ENCODE assay signal across 8 cellular contexts in the genomic region with DNA sequence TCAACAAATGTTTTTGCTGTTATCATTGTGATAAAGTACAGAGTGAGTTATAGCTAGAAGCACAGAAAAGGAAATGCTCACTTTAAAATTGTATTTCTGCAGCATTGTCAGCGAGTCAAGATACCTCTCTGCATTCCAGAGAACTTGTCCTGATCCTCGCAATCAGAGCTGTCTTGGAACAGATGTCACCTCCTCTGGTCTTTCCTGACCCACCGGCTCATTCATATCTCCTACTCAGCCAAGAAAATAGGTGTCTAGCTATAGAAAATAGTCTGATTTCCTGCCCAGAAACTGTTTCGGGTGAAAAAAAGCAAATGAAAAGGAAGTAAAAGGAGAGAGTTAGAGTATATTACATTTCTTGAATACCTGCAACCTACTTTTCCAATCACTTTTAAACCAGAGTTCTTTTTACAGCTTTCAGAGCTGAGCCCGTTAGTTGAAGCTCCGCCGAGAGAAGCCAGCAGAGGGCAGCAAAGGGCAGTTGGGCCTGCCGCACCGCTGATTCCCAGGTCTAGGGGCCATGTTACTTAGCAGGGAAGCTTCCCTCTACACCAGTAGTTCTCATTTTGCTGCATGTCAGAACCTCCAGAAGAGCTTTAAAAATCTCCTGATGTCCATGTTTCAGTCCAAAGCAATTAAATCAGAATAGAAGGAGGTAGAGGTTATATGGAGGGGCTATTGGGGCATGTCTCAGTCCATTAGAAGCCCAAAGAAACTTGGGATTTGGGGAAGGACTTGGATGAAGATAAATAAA.
DNase-seq lines count a peak whose midpoint lies in the region; ATAC-seq, FAIRE-seq and TF ChIP-seq lines count a peak whose summit lies in the region.

No MANE protein-coding gene starts in this region.

- 4% methylated on average over 9 of the region's 9 CpGs for WGBS in K562 (ENCODE audit: insufficient coverage, low coverage, missing lambda C conversion rate)

- H3K36me3 ChIP-seq in K562 (ENCODE audit: control insufficient read depth, insufficient read depth, low read length) (no peaks in the 10 kb centered on the region), keratinocyte (ENCODE audit: control insufficient read depth in 2 of 2, extremely low read depth in 1 of 2, insufficient read depth in 2 of 2, low read length in 2 of 2) (no peaks in the 10 kb centered on the region)

- TF ChIP-seq EP300 in K562 (IDR thresholded peaks at IDR 0.05; ENCODE audit: low read length) = no peak

- no peak for TF ChIP-seq POLR2A in K562 (conservative IDR thresholded peaks at IDR 0.05)

- in situ Hi-C loops in K562 (cut with MboI) = loop anchor here (5.0 kb wide), 1 partner anchor 673 kb away; no protein-coding TSS in a partner anchor

- POLR2A ChIA-PET in K562 (lab: Yijun Ruan, JAX) = interaction anchor here (0.6 to 1.0 kb wide), 3 partner anchors 12 to 206 kb away, joined by 3 to 4 read pairs (median 3); no protein-coding TSS in a partner anchor

- H3K9me3 ChIP-seq in K562 (replicated peaks; ENCODE audit: control insufficient read depth, insufficient read depth, low read depth, low read length) (no peaks in the 10 kb centered on the region), keratinocyte (ENCODE audit: control insufficient read depth, low read depth, low read length) (no peaks in the 10 kb centered on the region)

- H3K27me3 ChIP-seq in K562 (ENCODE audit: control insufficient read depth in 2 of 2, insufficient read depth in 2 of 2, low read length in 2 of 2) (no peaks in the 10 kb centered on the region; a peak in 1 of 5 replicates), keratinocyte (ENCODE audit: control insufficient read depth, extremely low read depth, insufficient read depth, low read length) (no peaks in the 10 kb centered on the region)

- H2AFZ ChIP-seq in K562 (ENCODE audit: low read depth, low read length) = peak overlapping the region; percentile 53
- no peak overlapping the region for H2AFZ ChIP-seq in keratinocyte (ENCODE audit: control insufficient read depth, low read length)

- H3K4me1 ChIP-seq in K562 (replicated peaks in 1 of 2; ENCODE audit: control insufficient read depth in 2 of 2, insufficient read depth in 2 of 2, low read length in 2 of 2) = no peaks in the 10 kb centered on the region
- H3K4me1 ChIP-seq in keratinocyte (ENCODE audit: control insufficient read depth, extremely low read depth, insufficient read depth, low read length) = peaks cover 23% of the 10 kb centered on the region

- H3K79me2 ChIP-seq in K562 (ENCODE audit: control insufficient read depth, insufficient read depth, low read length) (no peaks in the 10 kb centered on the region), keratinocyte (ENCODE audit: control insufficient read depth, insufficient read depth, low read length) (no peaks in the 10 kb centered on the region)

- ATAC-seq in GM19468 (IDR thresholded peaks at IDR 0.05; ENCODE audit: extremely low read depth, unreplicated experiment) (peak; percentile 93), HG03442 (IDR thresholded peaks at IDR 0.05; ENCODE audit: unreplicated experiment) (peak; percentile 80), K562 (peak; percentile 98)

- CTCF ChIA-PET in K562 (lab: Yijun Ruan, JAX; ENCODE audit: low intra/inter-chr PET ratio) = interaction anchor here (0.6 to 1.1 kb wide), 3 partner anchors 183 to 914 kb away, joined by 4 to 5 read pairs (median 4); no protein-coding TSS in a partner anchor

- BruUV-seq in K562 (replicated peaks; lab: Mats Ljungman, UMichigan) = no TSS peak

- H3K9me1 ChIP-seq in K562 (ENCODE audit: control insufficient read depth, insufficient read depth, low read length) = no peaks in the 10 kb centered on the region
- H3K9me1 ChIP-seq in keratinocyte (ENCODE audit: control insufficient read depth, extremely low read depth, insufficient read depth, low read length) = peaks cover 2% of the 10 kb centered on the region

- H3K9ac ChIP-seq in K562 (ENCODE audit: insufficient read depth in 1 of 2, low read depth in 2 of 2, low read length in 2 of 2) = no peak overlapping the region
- no peak overlapping the region for H3K9ac ChIP-seq in keratinocyte (ENCODE audit: control insufficient read depth, extremely low read depth, insufficient read depth, low read length)

- intact Hi-C loops in K562 (cut with micrococcal nuclease) = loop anchor here (2.0 to 5.0 kb wide), 2 partner anchors 418 to 914 kb away; no protein-coding TSS in a partner anchor

- H3K27ac ChIP-seq in K562 (ENCODE audit: extremely low read depth, low read depth, low read length) (no peak overlapping the region), keratinocyte (ENCODE audit: control insufficient read depth, insufficient read depth, low read length) (no peak overlapping the region)

- peak; percentile 38 for DNase-seq in ELR (ENCODE audit: low read depth)
- DNase-seq in RCC 7860 (ENCODE audit: low spot score) = peak; percentile 17
- DNase-seq in K562 (ENCODE audit: extremely low read depth in 1 of 4, low spot score in 3 of 4) = peak; percentile 73 to 79 (median 76)
- no peak for DNase-seq in keratinocyte (ENCODE audit: low read depth, low spot score)
- peak; percentile 45 for DNase-seq in stimulated activated CD4-positive, alpha-beta T cell treated with anti-CD3 and anti-CD28 coated beads, Interleukin-1b, Interleukin-23, amount 100 ng/mL, for 48 hours
- DNase-seq in T1000 (lab: John Stamatoyannopoulos, UW) = no peak

- H3K4me2 ChIP-seq in K562 (ENCODE audit: insufficient read depth, low read length) (no peak overlapping the region), keratinocyte (ENCODE audit: control insufficient read depth, extremely low read depth, insufficient read depth, low read depth, low read length) (no peak overlapping the region)

- H3K4me3 ChIP-seq in K562 = no peak overlapping the region
- H3K4me3 ChIP-seq in keratinocyte (ENCODE audit: control insufficient read depth in 2 of 3, extremely low read depth in 1 of 3, insufficient read depth in 2 of 3, low read depth in 1 of 3, low read length in 3 of 3) = no peak overlapping the region

- peak; percentile 80 to 90 (median 88) for TF ChIP-seq CTCF in K562 (IDR thresholded peaks at IDR 0.05 in 2 of 3, conservative IDR thresholded peaks at IDR 0.05 in 1 of 3; ENCODE audit: insufficient read depth in 2 of 3, low read depth in 1 of 3, low read length in 3 of 3)
- peak; percentile 81 to 88 (median 83) for TF ChIP-seq CTCF in keratinocyte (optimal IDR thresholded peaks at IDR 0.05 in 1 of 3, IDR thresholded peaks at IDR 0.05 in 1 of 3, conservative IDR thresholded peaks at IDR 0.05 in 1 of 3; ENCODE audit: extremely low read depth in 1 of 3, insufficient read depth in 2 of 3, low read length in 3 of 3)

- FAIRE-seq in RCC 7860 (lab: Jason Lieb, UNC) = no peak
- peak; percentile 82 for FAIRE-seq in K562 (lab: Jason Lieb, UNC)
- FAIRE-seq in keratinocyte (lab: Jason Lieb, UNC) = peak; percentile 62

- peak; percentile 67 to 74 for TF ChIP-seq RAD21 in K562 (CRISPR knock-in tag; conservative IDR thresholded peaks at IDR 0.05 in 1 of 2, IDR thresholded peaks at IDR 0.05 in 1 of 2)

- H4K20me1 ChIP-seq in K562 (replicated peaks; ENCODE audit: control insufficient read depth, insufficient read depth, low read length) (no peaks in the 10 kb centered on the region), keratinocyte (ENCODE audit: control insufficient read depth, extremely low read depth, insufficient read depth, low read length) (no peaks in the 10 kb centered on the region)

- dilution Hi-C loops in keratinocyte (cut with MboI; ENCODE audit: extremely low pct_ligation_motif_present, low sequenced_read_pairs) = no loop called here

TF ChIP-seq in K562, 482 proteins besides CTCF, POLR2A, EP300 and RAD21 (continues in another document):
- no peak for TF ChIP-seq HDAC1 (IDR thresholded peaks at IDR 0.05)
- no peak for TF ChIP-seq CUX1 (CRISPR knock-in tag; IDR thresholded peaks at IDR 0.05)
- TF ChIP-seq SMC3 (conservative IDR thresholded peaks at IDR 0.05; ENCODE audit: insufficient read depth, low read depth, low read length) = peak; percentile 78

Comparison
In these comparisons a context has a peak if more than half of its experiments do, and no peak if none do; other contexts are left out.
1. DNase-seq: peak in ELR (single experiment), RCC 7860 (single experiment), K562 (4 of 4) and stimulated activated CD4-positive, alpha-beta T cell treated with anti-CD3 and anti-CD28 coated beads, Interleukin-1b, Interleukin-23, amount 100 ng/mL, for 48 hours (single experiment); none in keratinocyte (single experiment) and T1000 (single experiment).
2. Peak in every context shown above with its lines, with median percentiles within 50 percentile points of each other: ATAC-seq.